ENCODE assay signal across 10 cellular contexts in the genomic region with DNA sequence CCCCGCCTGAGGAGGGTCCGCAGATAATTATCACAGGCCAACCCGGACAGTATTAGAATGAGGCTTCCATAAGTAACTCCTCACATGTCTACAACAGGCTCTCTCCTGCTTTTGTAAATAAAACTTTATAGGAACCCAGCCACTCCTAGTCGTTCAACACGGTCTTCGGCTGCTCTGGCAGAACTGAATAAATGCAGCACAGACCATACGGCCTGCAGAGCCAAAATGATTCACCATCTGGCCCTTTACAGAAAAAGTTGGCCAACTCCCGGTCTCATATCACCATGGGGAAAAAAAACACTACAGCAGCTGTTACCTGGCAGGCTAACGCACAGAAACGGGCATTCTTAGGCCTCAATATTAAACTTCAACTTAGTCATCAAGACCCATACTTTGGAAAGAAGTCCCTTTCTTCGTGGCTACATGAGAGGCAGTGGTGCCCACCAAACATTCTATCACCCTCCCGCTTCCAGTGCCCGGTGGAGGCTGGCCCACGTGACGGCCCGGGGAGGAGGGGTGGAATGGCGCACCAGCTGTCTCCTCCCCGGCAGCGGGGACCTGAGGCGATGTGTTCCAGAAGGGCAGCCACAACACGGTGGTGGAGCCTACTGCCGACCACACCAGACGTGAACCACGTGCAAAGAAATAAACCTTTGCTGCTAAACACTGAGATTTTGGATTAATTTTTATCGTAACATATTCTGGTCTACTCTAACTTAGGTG. TPM values are rescaled to one million over a fixed set of nuclear protein-coding genes. Genes with fewer than 3 reads are reported as not detected.
A peak's percentile ranks its signal among the peaks of the same experiment; 100 is the strongest.
DNase-seq lines count a peak whose midpoint lies in the region; ATAC-seq and TF ChIP-seq lines count a peak whose summit lies in the region.
"Not testable (repeated sequence)": the region's sequence is repeated elsewhere in the genome, so short reads cannot be mapped to it uniquely, and the experiment has no call there.
"Had no signal": no experiment of that assay in that cellular context is flagged by ENCODE, and none has a peak within 500 bp of the region (broad histone marks: within the 10 kb centered on the region; RNA-seq: fewer than 3 reads in every experiment).

No MANE protein-coding gene starts in this region.

- H3K36me3 Mint-ChIP-seq in naive thymus-derived CD4-positive, alpha-beta T cell: not testable (repeated sequence)

- H3K27me3 Mint-ChIP-seq in naive thymus-derived CD4-positive, alpha-beta T cell: not testable (repeated sequence)

- POLR2A ChIA-PET in naive thymus-derived CD4-positive, alpha-beta T cell (lab: Charles Lee): not testable (repeated sequence)

- intact Hi-C loops in left colon (cut with DNase I, micrococcal nuclease) (loop anchor here in 1 of 2 donors (10.0 kb wide), 1 partner anchor 143 kb away; no protein-coding TSS in a partner anchor), psoas muscle (cut with DNase I) (loop anchor here in 1 of 2 donors (10.0 kb wide), 2 partner anchors 103 to 143 kb away; no protein-coding TSS in a partner anchor)
- intact Hi-C loops in naive thymus-derived CD4-positive, alpha-beta T cell (cut with micrococcal nuclease): loop anchor here in 1 of 2 donors (10.0 kb wide), 1 partner anchor 283 kb away; a partner anchor contains a TSS

- not testable (repeated sequence) for H3K4me3 ChIP-seq in naive thymus-derived CD4-positive, alpha-beta T cell (ENCODE audit: low read length); psoas muscle

- DNase-seq in NCI-H1694 treated with DMSO at 0.1 percent for 48 hours (lab: John Stamatoyannopoulos, UW): peak; percentile 30
- peak; percentile 27 for DNase-seq in NCI-H446 treated with DMSO at 0.1 percent for 48 hours (lab: John Stamatoyannopoulos, UW)
- DNase-seq in left colon; naive thymus-derived CD4-positive, alpha-beta T cell; psoas muscle: not testable (repeated sequence)

- not testable (repeated sequence) for H3K4me1 ChIP-seq in naive thymus-derived CD4-positive, alpha-beta T cell (ENCODE audit: control insufficient read depth in 2 of 2, insufficient read depth in 2 of 2, low read length in 2 of 2); psoas muscle

- CTCF ChIA-PET in naive thymus-derived CD4-positive, alpha-beta T cell (lab: Charles Lee): not testable (repeated sequence)

- H3K4me3 Mint-ChIP-seq in naive thymus-derived CD4-positive, alpha-beta T cell: not testable (repeated sequence)

- not testable (repeated sequence) for TF ChIP-seq CTCF in psoas muscle (IDR thresholded peaks at IDR 0.05)

- not testable (repeated sequence) for H3K9me3 ChIP-seq in naive thymus-derived CD4-positive, alpha-beta T cell (ENCODE audit: control insufficient read depth in 2 of 3, low read length in 3 of 3); psoas muscle

- not testable (repeated sequence) for H3K27ac ChIP-seq in naive thymus-derived CD4-positive, alpha-beta T cell (ENCODE audit: low read depth, low read length); psoas muscle

- 40 to 59% (median 44%) methylated on average over 7 to 15 of the region's 25 CpGs for WGBS in psoas muscle, 3 donors

- ATAC-seq in left colon (peak; percentile 62), psoas muscle (peak; percentile 91 to 96 (median 93))
- peak; percentile 14 for ATAC-seq in naive thymus-derived CD4-positive, alpha-beta T cell

- H3K27ac Mint-ChIP-seq in naive thymus-derived CD4-positive, alpha-beta T cell: not testable (repeated sequence)

- H3K36me3 ChIP-seq in naive thymus-derived CD4-positive, alpha-beta T cell (ENCODE audit: control insufficient read depth in 2 of 3, insufficient read depth in 3 of 3, low read length in 3 of 3); psoas muscle (ENCODE audit: insufficient read depth in 1 of 2, low read depth in 1 of 2): not testable (repeated sequence)

- H3K27me3 ChIP-seq in naive thymus-derived CD4-positive, alpha-beta T cell (ENCODE audit: control insufficient read depth in 2 of 2, insufficient read depth in 2 of 2, low read length in 2 of 2); psoas muscle (ENCODE audit: insufficient read depth in 3 of 3, low read length in 2 of 3): not testable (repeated sequence)

- H3K9me3 Mint-ChIP-seq in naive thymus-derived CD4-positive, alpha-beta T cell: not testable (repeated sequence)

- not testable (repeated sequence) for H3K4me1 Mint-ChIP-seq in naive thymus-derived CD4-positive, alpha-beta T cell

RNA-seq across cellular contexts. Expression of a gene that starts 41.3 kb away (rescaled TPM):
- total RNA-seq in left colon (10 to 100 TPM; 10.1 to 12.2 TPM), psoas muscle (1 to 10 TPM in 3 of 4 donors, under 1 TPM in 1; 0.88 to 4.4 (median 2.6) TPM)
- total RNA-seq in naive thymus-derived CD4-positive, alpha-beta T cell: 10 to 100 TPM in 3 of 5 experiments, 1 to 10 TPM in 2; 8.3 to 30.0 (median 11.5) TPM
- polyA plus RNA-seq in naive thymus-derived CD4-positive, alpha-beta T cell: 10 to 100 TPM; 18.2 to 21.6 TPM
- 1 to 10 TPM; 2.0 to 3.8 (median 3.3) TPM for polyA plus RNA-seq in psoas muscle

RNA-seq across cellular contexts. Expression of a gene that starts 41.5 kb away (rescaled TPM):
- total RNA-seq in left colon (10 to 100 TPM; 20.2 to 38.0 TPM), psoas muscle (1 to 10 TPM in 3 of 4 donors, under 1 TPM in 1; 0.71 to 3.3 (median 3.0) TPM)
- 10 to 100 TPM in 3 of 5 experiments, 1 to 10 TPM in 2; 7.0 to 13.2 (median 10.6) TPM for total RNA-seq in naive thymus-derived CD4-positive, alpha-beta T cell
- polyA plus RNA-seq in naive thymus-derived CD4-positive, alpha-beta T cell: 1 to 10 TPM; 4.8 to 6.2 TPM
- 1 to 10 TPM; 1.3 to 3.7 (median 1.4) TPM for polyA plus RNA-seq in psoas muscle

RNA-seq across cellular contexts. Expression of a gene that starts 59.6 kb away (rescaled TPM):
- total RNA-seq in left colon: 100 to 1,000 TPM in 1 of 2 donors, 10 to 100 TPM in 1; 61.1 to 115 TPM
- total RNA-seq in naive thymus-derived CD4-positive, alpha-beta T cell: under 1 TPM in 1 of 5 experiments, not detected in 4; 0.38 TPM
- not detected for polyA plus RNA-seq in naive thymus-derived CD4-positive, alpha-beta T cell
- 10 to 100 TPM in 2 of 4 donors, 1 to 10 TPM in 2; 4.1 to 17.9 (median 8.7) TPM for total RNA-seq in psoas muscle
- polyA plus RNA-seq in psoas muscle: 1 to 10 TPM; 6.3 to 7.7 (median 7.3) TPM
- total RNA-seq: A673; CD4-positive, alpha-beta memory T cell; CD4-positive, CD25-positive, alpha-beta regulatory T cell; CD8-positive, alpha-beta memory T cell had no signal
- polyA plus RNA-seq: CD14-positive monocyte; CD4-positive, alpha-beta memory T cell; CD4-positive, CD25-positive, alpha-beta regulatory T cell; CD8-positive, alpha-beta memory T cell had no signal

Comparison
In these comparisons a context has a peak if more than half of its experiments do, and no peak if none do; other contexts are left out.
1. ATAC-seq: peak in every context shown above with its lines; median percentile 93 in psoas muscle; 62 in left colon; 14 in naive thymus-derived CD4-positive, alpha-beta T cell.